In the genomic region with DNA sequence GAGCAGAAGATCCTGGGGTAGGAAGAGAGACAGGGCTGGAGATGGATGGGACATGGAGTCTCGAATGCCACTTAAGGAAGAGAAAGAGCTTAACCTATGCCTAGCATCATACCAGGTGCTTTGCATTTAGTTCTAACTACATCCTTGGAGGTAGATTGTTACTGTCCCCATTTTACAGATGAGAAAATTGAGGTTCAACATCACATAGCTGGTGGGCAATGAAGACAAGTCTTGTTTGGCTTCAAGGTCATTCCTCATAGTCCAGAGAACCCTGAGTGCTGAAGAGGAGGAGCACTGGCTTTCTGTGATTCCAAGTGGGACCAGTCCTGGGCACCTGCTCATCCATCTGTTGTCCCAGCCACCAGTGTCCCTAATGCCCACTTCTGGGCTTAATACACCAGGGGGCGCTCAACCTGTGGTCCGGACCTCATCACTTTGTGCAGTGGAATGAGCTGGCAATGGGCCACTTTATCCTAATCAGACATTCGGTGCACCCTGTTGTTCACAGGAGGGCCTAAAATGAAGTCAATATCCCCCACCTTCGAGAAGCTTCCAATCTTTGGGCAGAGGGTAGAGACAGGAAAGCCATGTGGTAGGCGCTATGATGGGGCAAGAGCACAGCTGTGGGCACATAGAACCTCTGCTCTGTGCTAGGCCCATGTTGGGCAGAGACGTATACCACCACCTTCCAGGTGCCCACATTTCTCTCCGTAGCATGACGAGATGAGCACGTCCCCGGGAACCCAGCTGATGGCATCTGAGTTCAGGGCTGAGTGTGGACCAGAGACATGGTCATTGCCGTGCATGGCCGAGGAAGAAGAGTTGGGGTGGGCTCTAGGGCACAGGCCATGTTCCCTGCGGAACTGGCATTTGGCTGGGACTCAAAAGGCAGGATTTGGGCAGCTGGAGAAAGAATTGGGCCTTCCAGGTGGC, we compare ENCODE assay signal across 8 cellular contexts. TPM values are rescaled to one million over a fixed set of nuclear protein-coding genes. Genes with fewer than 3 reads are reported as not detected.
DNase-seq lines count a peak whose midpoint lies in the region; ATAC-seq, FAIRE-seq and TF ChIP-seq lines count a peak whose summit lies in the region.

No MANE protein-coding gene starts in this region.

- H3K27ac ChIP-seq in SK-N-SH (ENCODE audit: low read depth in 2 of 2, low read length in 1 of 2): no peak overlapping the region
- H3K27ac ChIP-seq in lung (ENCODE audit: low read depth in 1 of 2, low read length in 1 of 2): no peak overlapping the region
- no peak overlapping the region for H3K27ac ChIP-seq in upper lobe of right lung

- no peak overlapping the region for H3K9ac ChIP-seq in SK-N-SH

- no peak overlapping the region for H3K4me2 ChIP-seq in SK-N-SH

- H3K79me2 ChIP-seq in SK-N-SH (ENCODE audit: insufficient read depth): no peaks in the 10 kb centered on the region

- no peak for TF ChIP-seq EP300 in SK-N-SH (IDR thresholded peaks at IDR 0.05; ENCODE audit: borderline replicate concordance in 1 of 2, low read depth in 1 of 2, low read length in 1 of 2)

- in situ Hi-C loops in astrocyte of the spinal cord (cut with HindIII; ENCODE audit: low sequenced_read_pairs): no loop called here

- H3K9me2 ChIP-seq in SK-N-SH: no peaks in the 10 kb centered on the region

- CTCF ChIA-PET in SK-N-SH (lab: Yijun Ruan, JAX): interaction anchor here (0.6 to 2.7 kb wide), 14 partner anchors 10 to 1490 kb away, joined by 3 to 13 read pairs (median 3); a partner anchor contains a TSS

- H2AFZ ChIP-seq in SK-N-SH (ENCODE audit: low read depth): no peak overlapping the region

- H3K4me3 ChIP-seq in AG10803 (ENCODE audit: low read length) (no peak overlapping the region), SK-N-SH (ENCODE audit: low read depth in 2 of 2, low read length in 1 of 2) (no peak overlapping the region), astrocyte of the spinal cord (ENCODE audit: low read depth, low read length) (no peak overlapping the region), lung (no peak overlapping the region), upper lobe of right lung (no peak overlapping the region)

- TF ChIP-seq CTCF in AG10803 (conservative IDR thresholded peaks at IDR 0.05; ENCODE audit: low read length) (peak; percentile 47), SK-N-SH (IDR thresholded peaks at IDR 0.05) (peak; percentile 66), astrocyte of the spinal cord (IDR thresholded peaks at IDR 0.05; ENCODE audit: low read depth, low read length) (peak; percentile 55), lung (IDR thresholded peaks at IDR 0.05; ENCODE audit: control extremely low read depth, extremely low read depth) (peak; percentile 19), upper lobe of right lung (IDR thresholded peaks at IDR 0.05) (peak; percentile 59)

- FAIRE-seq in GM18507 (lab: Jason Lieb, UNC): peak; percentile 62

- intact Hi-C loops in upper lobe of right lung (cut with DNase I): no loop called here

- no peak for TF ChIP-seq RAD21 in SK-N-SH (IDR thresholded peaks at IDR 0.05; ENCODE audit: low read length)

- H3F3A ChIP-seq in SK-N-SH (replicated peaks; ENCODE audit: insufficient read depth): no peaks in the 10 kb centered on the region

- H3K9me3 ChIP-seq in SK-N-SH (no peaks in the 10 kb centered on the region), lung (ENCODE audit: control insufficient read depth in 2 of 2, insufficient read depth in 1 of 2, low read length in 1 of 2) (no peaks in the 10 kb centered on the region), upper lobe of right lung (no peaks in the 10 kb centered on the region)

- H3K36me3 ChIP-seq in SK-N-SH (replicated peaks in 1 of 2; ENCODE audit: control insufficient read depth in 1 of 2, insufficient read depth in 2 of 2, low read length in 1 of 2): no peaks in the 10 kb centered on the region
- peaks cover 0 to 7% of the 10 kb centered on the region in 2 donors for H3K36me3 ChIP-seq in lung (ENCODE audit: control insufficient read depth in 2 of 2, insufficient read depth in 2 of 2, low read length in 2 of 2)
- peaks cover 5% of the 10 kb centered on the region for H3K36me3 ChIP-seq in upper lobe of right lung

- H4K20me1 ChIP-seq in SK-N-SH (ENCODE audit: insufficient read depth): no peaks in the 10 kb centered on the region

- ATAC-seq in lung (ENCODE audit: insufficient read depth, low FRiP score) (no peak), upper lobe of right lung (no peak), HG03460 (IDR thresholded peaks at IDR 0.05; ENCODE audit: unreplicated experiment) (no peak), GM21717 (IDR thresholded peaks at IDR 0.05; ENCODE audit: unreplicated experiment) (no peak)

- H3K4me1 ChIP-seq in SK-N-SH (ENCODE audit: control insufficient read depth in 1 of 2, insufficient read depth in 2 of 2, low read depth in 1 of 2, low read length in 1 of 2): peaks cover 0 to 2% of the 10 kb centered on the region in 2 experiments; a peak in 1 of 4 replicates
- peaks cover 0 to 34% of the 10 kb centered on the region in 2 donors for H3K4me1 ChIP-seq in lung (ENCODE audit: control insufficient read depth in 2 of 2, insufficient read depth in 2 of 2, low read length in 2 of 2)
- peaks cover 46% of the 10 kb centered on the region for H3K4me1 ChIP-seq in upper lobe of right lung

- 68% methylated on average over 7 of the region's 14 CpGs for WGBS in SK-N-SH (ENCODE audit: low lambda C conversion rate)
- 72 to 76% methylated on average over 14 of the region's 14 CpGs for WGBS in lung, 2 donors

- POLR2A ChIA-PET in SK-N-SH (lab: Yijun Ruan, JAX): no interaction called here

- H3K27me3 ChIP-seq in SK-N-SH (ENCODE audit: insufficient read depth) (no peaks in the 10 kb centered on the region), lung (ENCODE audit: control insufficient read depth, insufficient read depth) (no peaks in the 10 kb centered on the region), upper lobe of right lung (no peaks in the 10 kb centered on the region)

- DNase-seq in AG10803 (ENCODE audit: low read depth) (peak; percentile 29), GM18507 (ENCODE audit: extremely low spot score, insufficient read length, low read depth) (no peak), SK-N-SH (peak; percentile 69), astrocyte of the spinal cord (ENCODE audit: low read depth, low spot score) (no peak), lung (ENCODE audit: low spot score) (peak; percentile 54), upper lobe of right lung (no peak)

TF ChIP-seq in SK-N-SH, 30 proteins besides CTCF, POLR2A, EP300 and RAD21:
- TF ChIP-seq NFIC (IDR thresholded peaks at IDR 0.05; ENCODE audit: borderline replicate concordance) (0 out of 2 replicates have a peak, but pooled peaks have one; percentile 19), TEAD4 (IDR thresholded peaks at IDR 0.05; ENCODE audit: borderline replicate concordance, insufficient read depth) (no peak), RCOR1 (IDR thresholded peaks at IDR 0.05; ENCODE audit: low read length) (no peak)

RNA-seq across cellular contexts. Expression of a gene that starts 9.2 kb away (rescaled TPM):
- polyA plus RNA-seq in SK-N-SH (2012; rRNA removed) (8.3 and 9.7 TPM in 2 replicates), lung (100 to 1,000 TPM in 1 of 2 donors, 10 to 100 TPM in 1; 63.2 to 109 TPM)
- polyA plus RNA-seq in SK-N-SH (2012; cell fraction: cytosol; rRNA removed): 4.3 and 7.1 TPM in 2 replicates
- polyA plus RNA-seq in SK-N-SH (2012; cell fraction: nucleus; rRNA removed): 9.0 and 11.6 TPM in 2 replicates
- total RNA-seq in lung (100 to 1,000 TPM in 1 of 2 donors, 10 to 100 TPM in 1; 58.6 to 100 TPM), upper lobe of right lung (124 TPM)

Comparison
In these comparisons a context has a peak if more than half of its experiments do, and no peak if none do; other contexts are left out.
1. DNase-seq: peak in AG10803 (single experiment), SK-N-SH (single experiment) and lung (single experiment); none in GM18507 (single experiment), astrocyte of the spinal cord (single experiment) and upper lobe of right lung (single experiment).
2. Peak in every context shown above with its lines, with median percentiles within 50 percentile points of each other: CTCF ChIP-seq.